Comparison of ENCODE assay signal across 8 cellular contexts in genomic region chr1:239898067-239898730, GRCh38.
A peak's percentile ranks its signal among the peaks of the same experiment; 100 is the strongest.
DNase-seq lines count a peak whose midpoint lies in the region; TF ChIP-seq lines count a peak whose summit lies in the region.

No MANE protein-coding gene starts in this region.

- intact Hi-C loops in head of caudate nucleus (cut with DNase I), result loop anchor here (5.0 kb wide), 1 partner anchor 491 kb away; no protein-coding TSS in a partner anchor

- H3K36me3 ChIP-seq in HEK293 (ENCODE audit: control insufficient read depth in 2 of 2, insufficient read depth in 1 of 2, low read length in 2 of 2) (peaks cover 0 to 4% of the 10 kb centered on the region in 2 experiments; a peak in 1 of 3 replicates), MM.1S (replicated peaks; ENCODE audit: insufficient read depth, low read length) (no peaks in the 10 kb centered on the region)

- H3K9ac ChIP-seq in MM.1S (ENCODE audit: low read length), result no peak overlapping the region

- H3K4me2 ChIP-seq in MM.1S (ENCODE audit: low read depth, low read length), result no peak overlapping the region

- no peaks in the 10 kb centered on the region for H4K20me1 ChIP-seq in MM.1S (ENCODE audit: insufficient read depth, low read length)

- H3K4me1 Mint-ChIP-seq in activated naive CD4-positive, alpha-beta T cell treated with anti-CD3 and anti-CD28 coated beads, Interleukin-2, amount 10 ng/mL, durations not matched to agents 7 days and 5 days, result peaks cover 4% of the 10 kb centered on the region

- no peaks in the 10 kb centered on the region for H3K27me3 ChIP-seq in MM.1S (replicated peaks; ENCODE audit: insufficient read depth, low read length)

- no peak overlapping the region for H2AFZ ChIP-seq in MM.1S (ENCODE audit: low read length)

- H3K4me3 ChIP-seq in HEK293 (ENCODE audit: low read depth, low read length) (no peak overlapping the region), MM.1S (ENCODE audit: low read length) (no peak overlapping the region)

- no peaks in the 10 kb centered on the region for H3F3A ChIP-seq in MM.1S (ENCODE audit: insufficient read depth, low read length)

- H3K9me3 Mint-ChIP-seq in activated naive CD4-positive, alpha-beta T cell treated with anti-CD3 and anti-CD28 coated beads, Interleukin-2, amount 10 ng/mL, durations not matched to agents 7 days and 5 days, result no peaks in the 10 kb centered on the region

- no peak overlapping the region for H3K27ac Mint-ChIP-seq in activated naive CD4-positive, alpha-beta T cell treated with anti-CD3 and anti-CD28 coated beads, Interleukin-2, amount 10 ng/mL, durations not matched to agents 7 days and 5 days

- H3K9me3 ChIP-seq in HEK293 (ENCODE audit: control insufficient read depth, insufficient read depth, low read depth, low read length), result no peaks in the 10 kb centered on the region
- H3K9me3 ChIP-seq in MM.1S (replicated peaks; ENCODE audit: insufficient read depth, low read length), result no peaks in the 10 kb centered on the region

- no peak overlapping the region for H3K4me3 Mint-ChIP-seq in activated naive CD4-positive, alpha-beta T cell treated with anti-CD3 and anti-CD28 coated beads, Interleukin-2, amount 10 ng/mL, durations not matched to agents 7 days and 5 days

- no peaks in the 10 kb centered on the region for H3K36me3 Mint-ChIP-seq in activated naive CD4-positive, alpha-beta T cell treated with anti-CD3 and anti-CD28 coated beads, Interleukin-2, amount 10 ng/mL, durations not matched to agents 7 days and 5 days

- H3K4me1 ChIP-seq in HEK293 (ENCODE audit: control insufficient read depth, insufficient read depth, low read length), result peaks cover 6% of the 10 kb centered on the region
- peaks cover 8% of the 10 kb centered on the region for H3K4me1 ChIP-seq in MM.1S (ENCODE audit: low read length)

- H3K79me2 ChIP-seq in MM.1S (ENCODE audit: low read length), result no peaks in the 10 kb centered on the region

- TF ChIP-seq CTCF in HEK293 (tag by site-specific recombination; IDR thresholded peaks at IDR 0.05) (peak; percentile 94), MM.1S (IDR thresholded peaks at IDR 0.05; ENCODE audit: low read length) (peak; percentile 99)

- POLR2A ChIA-PET in HEK293 (lab: Yijun Ruan, JAX), result no interaction called here

- H3K27ac ChIP-seq in HEK293 (ENCODE audit: extremely low read depth, low read depth, low read length) (no peak overlapping the region), MM.1S (ENCODE audit: low read length) (no peak overlapping the region)

- in situ Hi-C loops in SK-MEL-5 (cut with HindIII; ENCODE audit: low pct_unique_long_range_greater_than_20kb, low sequenced_read_pairs), result no loop called here

- CTCF ChIA-PET in HEK293 (lab: Yijun Ruan, JAX), result interaction anchor here (0.5 to 1.8 kb wide), 55 partner anchors 8 to 1044 kb away, joined by 3 to 12 read pairs (median 4); no protein-coding TSS in a partner anchor
- CTCF ChIA-PET in activated naive CD4-positive, alpha-beta T cell treated with anti-CD3 and anti-CD28 coated beads, Interleukin-2, amount 10 ng/mL, durations not matched to agents 7 days and 5 days (lab: Charles Lee), result interaction anchor here (0.7 to 2.3 kb wide), 21 partner anchors 10 to 592 kb away, joined by 3 to 18 read pairs (median 3); partner anchors contain the start of gene CHRM3

- no peaks in the 10 kb centered on the region for H3K9me2 ChIP-seq in MM.1S (replicated peaks; ENCODE audit: insufficient read depth, low read length)

- H3K27me3 Mint-ChIP-seq in activated naive CD4-positive, alpha-beta T cell treated with anti-CD3 and anti-CD28 coated beads, Interleukin-2, amount 10 ng/mL, durations not matched to agents 7 days and 5 days, result no peaks in the 10 kb centered on the region

- DNase-seq in GF-D8 (lab: John Stamatoyannopoulos, UW) (peak; percentile 18), MM.1S (peak; percentile 90), SK-MEL-5 (ENCODE audit: low read depth, low spot score) (peak; percentile 81), head of caudate nucleus (peak; percentile 60 to 93 (median 82)), pons (ENCODE audit: low spot score) (peak; percentile 78), ureter (ENCODE audit: low spot score) (peak; percentile 85)
- DNase-seq in activated naive CD4-positive, alpha-beta T cell treated with anti-CD3 and anti-CD28 coated beads, Interleukin-2, amount 10 ng/mL, durations not matched to agents 7 days and 5 days, result peak; percentile 81

TF ChIP-seq in HEK293, 187 proteins besides CTCF, POLR2A, EP300 and RAD21 (continues in another document):
- TF ChIP-seq ZNF654 (tag by site-specific recombination; IDR thresholded peaks at IDR 0.05; ENCODE audit: low read depth) (peak; percentile 96), ZNF423 (tag by site-specific recombination; IDR thresholded peaks at IDR 0.05) (no peak), IKZF3 (tag by site-specific recombination; IDR thresholded peaks at IDR 0.05) (no peak), ZBTB11 (tag by site-specific recombination; conservative IDR thresholded peaks at IDR 0.05; ENCODE audit: low read depth) (no peak), ZNF214 (tag by site-specific recombination; IDR thresholded peaks at IDR 0.05; ENCODE audit: borderline replicate concordance) (no peak), ZNF561 (tag by site-specific recombination; IDR thresholded peaks at IDR 0.05; ENCODE audit: borderline replicate concordance) (no peak), ZNF501 (tag by site-specific recombination; IDR thresholded peaks at IDR 0.05) (no peak), KLF8 (tag by site-specific recombination; IDR thresholded peaks at IDR 0.05) (no peak), ZNF202 (tag by site-specific recombination; IDR thresholded peaks at IDR 0.05; ENCODE audit: borderline replicate concordance) (no peak), ZNF521 (tag by site-specific recombination; IDR thresholded peaks at IDR 0.05) (no peak), KLF9 (tag by site-specific recombination; IDR thresholded peaks at IDR 0.05; ENCODE audit: low read depth) (no peak), ZNF660 (tag by site-specific recombination; IDR thresholded peaks at IDR 0.05) (peak; percentile 69), ZNF830 (tag by site-specific recombination; IDR thresholded peaks at IDR 0.05; ENCODE audit: low read depth) (no peak), TSHZ1 (tag by site-specific recombination; IDR thresholded peaks at IDR 0.05; ENCODE audit: borderline replicate concordance) (no peak), ATF2 (tag by site-specific recombination; IDR thresholded peaks at IDR 0.05; ENCODE audit: low read depth) (no peak)

Comparison
In these comparisons a context has a peak if more than half of its experiments do, and no peak if none do; other contexts are left out.
1. DNase-seq: peak in every context shown above with its lines; median percentile 90 in MM.1S; 85 in ureter; 82 in head of caudate nucleus; 81 in SK-MEL-5; 81 in activated naive CD4-positive, alpha-beta T cell treated with anti-CD3 and anti-CD28 coated beads, Interleukin-2, amount 10 ng/mL, durations not matched to agents 7 days and 5 days; 78 in pons; 18 in GF-D8.